24 cellular contexts compared by ENCODE assay signal in the genomic region with DNA sequence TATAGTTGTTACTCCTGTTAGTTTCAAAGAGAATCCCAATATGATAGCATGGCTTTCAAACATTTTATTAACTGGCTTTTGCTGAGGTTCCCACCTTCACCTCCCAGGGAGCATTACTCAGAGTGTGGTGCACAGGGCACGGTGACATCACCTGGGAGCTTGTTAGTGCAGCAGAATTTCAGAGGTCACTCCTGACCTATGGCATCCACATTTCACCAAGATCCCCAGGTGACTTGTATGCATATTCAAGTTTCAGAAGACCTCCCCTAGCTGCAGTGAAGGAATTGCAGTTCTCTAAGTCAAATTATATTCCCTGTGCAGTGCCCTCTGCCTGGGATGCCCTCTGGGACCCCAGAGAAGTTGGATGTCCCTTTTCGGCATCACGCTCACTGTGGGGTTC. TPM values are rescaled to one million over a fixed set of nuclear protein-coding genes. Genes with fewer than 3 reads are reported as not detected.
DNase-seq lines count a peak whose midpoint lies in the region; FAIRE-seq and TF ChIP-seq lines count a peak whose summit lies in the region.
"Had no signal": no experiment of that assay in that cellular context is flagged by ENCODE, and none has a peak within 500 bp of the region (broad histone marks: within the 10 kb centered on the region; RNA-seq: fewer than 3 reads in every experiment).

No MANE protein-coding gene starts in this region.

- peak; percentile 19; the same call in 1 of the 3 replicates for TF ChIP-seq CTCF in GM12872 (IDR thresholded peaks at IDR 0.05; ENCODE audit: insufficient read depth, low read depth, low read length)
- peak; percentile 31 for TF ChIP-seq CTCF in epithelial cell of proximal tubule (conservative IDR thresholded peaks at IDR 0.05; ENCODE audit: low read depth, low read length)
- TF ChIP-seq CTCF in progenitor cell of endocrine pancreas (IDR thresholded peaks at IDR 0.05; ENCODE audit: unreplicated experiment), result peak; percentile 32
- no peak for TF ChIP-seq CTCF in D721Med (IDR thresholded peaks at IDR 0.05; ENCODE audit: insufficient read depth, missing control alignments)
- no peak for TF ChIP-seq CTCF in WERI-Rb-1 (IDR thresholded peaks at IDR 0.05; ENCODE audit: low read depth, low read length)
- no peak for TF ChIP-seq CTCF in GM13977 (IDR thresholded peaks at IDR 0.05; ENCODE audit: extremely low read depth, insufficient read depth, missing control alignments)

- H3K4me3 ChIP-seq in epithelial cell of proximal tubule (ENCODE audit: low read depth, low read length) (no peak overlapping the region), WERI-Rb-1 (ENCODE audit: low read depth, low read length) (no peak overlapping the region)
- H3K4me3 ChIP-seq: GM12878, hepatocyte, lung, right atrium auricular region, upper lobe of right lung had no signal

- no peak for FAIRE-seq in D721Med (lab: Jason Lieb, UNC)
- FAIRE-seq: G401.6, GM12878, islet of Langerhans had no signal

- H3K27ac Mint-ChIP-seq in progenitor cell of endocrine pancreas, result no peak overlapping the region
- H3K27ac Mint-ChIP-seq: activated CD8-positive, alpha-beta memory T cell treated with anti-CD3 and anti-CD28 coated beads, Interleukin-2, amount 10 ng/mL, durations not matched to agents 7 days and 5 days; activated naive CD8-positive, alpha-beta T cell treated with anti-CD3 and anti-CD28 coated beads for 36 hours; activated T-helper 2 cell treated with anti-CD3 and anti-CD28 coated beads, Interferon-gamma antibody, Interleukin-2, Interleukin-4, amounts not matched to agents 10 μg/mL and 5 μg/mL and 100 μg/mL, durations not matched to agents 14 hours and 24 hours and 36 hours had no signal

- H3K27me3 Mint-ChIP-seq in progenitor cell of endocrine pancreas, result no peaks in the 10 kb centered on the region

- no peaks in the 10 kb centered on the region for H3K9me3 ChIP-seq in WERI-Rb-1 (ENCODE audit: severe bottlenecking)
- H3K9me3 ChIP-seq: right atrium auricular region, upper lobe of right lung had no signal

- no peak overlapping the region for H3K27ac ChIP-seq in WERI-Rb-1
- H3K27ac ChIP-seq: hepatocyte, right atrium auricular region, upper lobe of right lung had no signal

- no peaks in the 10 kb centered on the region for H3K9me3 Mint-ChIP-seq in progenitor cell of endocrine pancreas (ENCODE audit: low read depth)
- H3K9me3 Mint-ChIP-seq: activated naive CD8-positive, alpha-beta T cell treated with anti-CD3 and anti-CD28 coated beads for 36 hours; activated T-helper 2 cell treated with anti-CD3 and anti-CD28 coated beads, Interferon-gamma antibody, Interleukin-2, Interleukin-4, amounts not matched to agents 10 μg/mL and 5 μg/mL and 100 μg/mL, durations not matched to agents 14 hours and 24 hours and 36 hours had no signal

- H3K4me1 Mint-ChIP-seq in progenitor cell of endocrine pancreas (ENCODE audit: low read depth), result peaks cover 18% of the 10 kb centered on the region
- H3K4me1 Mint-ChIP-seq: activated CD8-positive, alpha-beta memory T cell treated with anti-CD3 and anti-CD28 coated beads, Interleukin-2, amount 10 ng/mL, durations not matched to agents 7 days and 5 days had no signal

- peak; percentile 46 for DNase-seq in M059J (ENCODE audit: low read depth)
- no peak for DNase-seq in epithelial cell of proximal tubule (ENCODE audit: low read depth)
- DNase-seq in progenitor cell of endocrine pancreas (ENCODE audit: low spot score, unreplicated experiment), result no peak
- no peak for DNase-seq in D721Med (ENCODE audit: insufficient read length, low spot score)
- no peak for DNase-seq in WERI-Rb-1
- no peak for DNase-seq in GM13977 (ENCODE audit: low spot score)
- DNase-seq: activated CD4-positive, alpha-beta T cell treated with anti-CD3 and anti-CD28 coated beads for 4 hours; activated CD8-positive, alpha-beta memory T cell treated with anti-CD3 and anti-CD28 coated beads, Interleukin-2, amount 10 ng/mL, durations not matched to agents 7 days and 5 days; activated naive CD8-positive, alpha-beta T cell treated with anti-CD3 and anti-CD28 coated beads for 36 hours; Calu3; Kasumi-1; NCI-H1092 treated with DMSO at 0.1 percent for 48 hours; NCI-H2081; NCI-H446; NK-92 treated with Interleukin-12 subunit alpha and Interleukin-12 subunit beta, amount 100 ng/mL, for 24 hours; upper lobe of right lung had no signal

- in situ Hi-C loops in GM13977 (cut with MboI; ENCODE audit: low pct_unique_long_range_greater_than_20kb, low sequenced_read_pairs, unreplicated experiment), result no loop called here

- no peaks in the 10 kb centered on the region for H3K27me3 ChIP-seq in WERI-Rb-1 (ENCODE audit: insufficient read depth, low read depth, severe bottlenecking)
- H3K27me3 ChIP-seq: hepatocyte, right atrium auricular region, upper lobe of right lung had no signal

- H3K36me3 ChIP-seq in WERI-Rb-1, result no peaks in the 10 kb centered on the region
- H3K36me3 ChIP-seq: right atrium auricular region, upper lobe of right lung had no signal

- H3K4me3 Mint-ChIP-seq in progenitor cell of endocrine pancreas (ENCODE audit: low read depth), result no peak overlapping the region
- H3K4me3 Mint-ChIP-seq: activated CD8-positive, alpha-beta memory T cell treated with anti-CD3 and anti-CD28 coated beads, Interleukin-2, amount 10 ng/mL, durations not matched to agents 7 days and 5 days; activated naive CD8-positive, alpha-beta T cell treated with anti-CD3 and anti-CD28 coated beads for 36 hours had no signal

- H3K36me3 Mint-ChIP-seq in progenitor cell of endocrine pancreas (ENCODE audit: insufficient read depth), result no peaks in the 10 kb centered on the region
- H3K36me3 Mint-ChIP-seq: activated CD8-positive, alpha-beta memory T cell treated with anti-CD3 and anti-CD28 coated beads, Interleukin-2, amount 10 ng/mL, durations not matched to agents 7 days and 5 days; activated naive CD8-positive, alpha-beta T cell treated with anti-CD3 and anti-CD28 coated beads for 36 hours had no signal

RNA-seq across cellular contexts. Expression of a gene that starts 29.7 kb away (rescaled TPM):
- 0.39 and 1.7 TPM in 2 replicates for total RNA-seq in M059J (2014; rRNA removed; shearing (Covaris generic))
- 2.6 and 3.3 TPM in 2 replicates for total RNA-seq in epithelial cell of proximal tubule
- 19.8 and 21.7 TPM in 2 replicates for total RNA-seq in progenitor cell of endocrine pancreas
- total RNA-seq: activated CD8-positive, alpha-beta memory T cell treated with anti-CD3 and anti-CD28 coated beads, Interleukin-2, amount 10 ng/mL, durations not matched to agents 7 days and 5 days; activated naive CD8-positive, alpha-beta T cell treated with anti-CD3 and anti-CD28 coated beads for 36 hours; activated T-helper 2 cell treated with anti-CD3 and anti-CD28 coated beads, Interferon-gamma antibody, Interleukin-2, Interleukin-4, amounts not matched to agents 10 μg/mL and 5 μg/mL and 100 μg/mL, durations not matched to agents 14 hours and 24 hours and 36 hours had no signal

Comparison
In these comparisons a context has a peak if more than half of its experiments do, and no peak if none do; other contexts are left out.
1. CTCF ChIP-seq: peak in GM12872 (single experiment), epithelial cell of proximal tubule (single experiment) and progenitor cell of endocrine pancreas (single experiment); none in D721Med (single experiment), WERI-Rb-1 (single experiment) and GM13977 (single experiment).